In genomic region chr1:77906624-77907023, GRCh38 we compare ENCODE assay signal across 36 cellular contexts.
"Had no signal": no experiment of that assay in that cellular context is flagged by ENCODE, and none has a peak within 500 bp of the region (broad histone marks: within the 10 kb centered on the region; RNA-seq: fewer than 3 reads in every experiment).

No MANE protein-coding gene starts in this region.

- H3K27ac Mint-ChIP-seq: activated CD4-positive, alpha-beta memory T cell treated with anti-CD3 and anti-CD28 coated beads for 36 hours; activated CD4-positive, alpha-beta T cell treated with anti-CD3 and anti-CD28 coated beads for 36 hours; activated CD4-positive, alpha-beta T cell treated with anti-CD3 and anti-CD28 coated beads, Interleukin-2, amount 10 ng/mL, durations not matched to agents 24 days and 14 days; activated CD8-positive, alpha-beta memory T cell treated with anti-CD3 and anti-CD28 coated beads, Interleukin-2, amount 10 ng/mL, durations not matched to agents 7 days and 5 days; activated CD8-positive, alpha-beta T cell treated with anti-CD3 and anti-CD28 coated beads, Interleukin-2, amount 10 ng/mL, durations not matched to agents 7 days and 5 days; activated naive CD4-positive, alpha-beta T cell treated with anti-CD3 and anti-CD28 coated beads for 36 hours; activated naive CD4-positive, alpha-beta T cell treated with anti-CD3 and anti-CD28 coated beads, Interleukin-2, amount 50 U/mL, for 24 hours; activated naive CD8-positive, alpha-beta T cell treated with anti-CD3 and anti-CD28 coated beads, Interleukin-2, amount 10 ng/mL, durations not matched to agents 7 days and 5 days; activated T-helper 1 cell treated with anti-CD3 and anti-CD28 coated beads, Interleukin-12 subunit alpha, Interleukin-12 subunit beta, Interleukin-2, Interleukin-4 antibody, amounts not matched to agents 30 ng/mL and 10 ng/mL and 1 ng/mL, durations not matched to agents 14 hours and 24 hours and 36 hours; activated T-helper 2 cell treated with anti-CD3 and anti-CD28 coated beads, Interferon-gamma antibody, Interleukin-2, Interleukin-4, amounts not matched to agents 10 μg/mL and 5 μg/mL and 100 μg/mL, durations not matched to agents 14 hours and 24 hours and 36 hours; brain; dendritic cell treated with granulocyte-macrophage colony-stimulating factor and Interleukin-4, amounts not matched to agents 40 ng/mL and 50 ng/mL, for 4 days; endodermal cell; T-helper 17 cell; T-helper 2 cell treated with Interferon-gamma antibody and Interleukin-4, amounts not matched to agents 5 μg/mL and 100 μg/mL, for 36 hours had no signal

- H3K27ac ChIP-seq: ascending aorta, breast epithelium, coronary artery, dorsolateral prefrontal cortex, WERI-Rb-1 had no signal

- H3K9me3 Mint-ChIP-seq: activated CD4-positive, alpha-beta memory T cell treated with anti-CD3 and anti-CD28 coated beads for 36 hours; activated CD4-positive, alpha-beta T cell treated with anti-CD3 and anti-CD28 coated beads, Interleukin-2, amount 10 ng/mL, durations not matched to agents 24 days and 14 days; activated naive CD4-positive, alpha-beta T cell treated with anti-CD3 and anti-CD28 coated beads for 36 hours; activated naive CD4-positive, alpha-beta T cell treated with anti-CD3 and anti-CD28 coated beads, Interleukin-2, amount 50 U/mL, for 24 hours; activated naive CD8-positive, alpha-beta T cell treated with anti-CD3 and anti-CD28 coated beads, Interleukin-2, amount 10 ng/mL, durations not matched to agents 7 days and 5 days; activated T-helper 1 cell treated with anti-CD3 and anti-CD28 coated beads, Interleukin-12 subunit alpha, Interleukin-12 subunit beta, Interleukin-2, Interleukin-4 antibody, amounts not matched to agents 30 ng/mL and 10 ng/mL and 1 ng/mL, durations not matched to agents 14 hours and 24 hours and 36 hours; activated T-helper 2 cell treated with anti-CD3 and anti-CD28 coated beads, Interferon-gamma antibody, Interleukin-2, Interleukin-4, amounts not matched to agents 10 μg/mL and 5 μg/mL and 100 μg/mL, durations not matched to agents 14 hours and 24 hours and 36 hours; brain; dendritic cell treated with granulocyte-macrophage colony-stimulating factor and Interleukin-4, amounts not matched to agents 40 ng/mL and 50 ng/mL, for 4 days; endodermal cell; T-helper 2 cell treated with Interferon-gamma antibody and Interleukin-4, amounts not matched to agents 5 μg/mL and 100 μg/mL, for 36 hours had no signal

- H3K36me3 Mint-ChIP-seq: activated CD4-positive, alpha-beta memory T cell treated with anti-CD3 and anti-CD28 coated beads for 36 hours; activated CD8-positive, alpha-beta memory T cell treated with anti-CD3 and anti-CD28 coated beads, Interleukin-2, amount 10 ng/mL, durations not matched to agents 7 days and 5 days; activated naive CD4-positive, alpha-beta T cell treated with anti-CD3 and anti-CD28 coated beads, Interleukin-2, amount 50 U/mL, for 24 hours; activated naive CD8-positive, alpha-beta T cell treated with anti-CD3 and anti-CD28 coated beads, Interleukin-2, amount 10 ng/mL, durations not matched to agents 7 days and 5 days; brain had no signal

- DNase-seq: activated CD4-positive, alpha-beta memory T cell treated with anti-CD3 and anti-CD28 coated beads for 36 hours; activated CD4-positive, alpha-beta T cell treated with anti-CD3 and anti-CD28 coated beads for 36 hours; activated CD4-positive, alpha-beta T cell treated with anti-CD3 and anti-CD28 coated beads, Interleukin-2, amount 10 ng/mL, durations not matched to agents 24 days and 14 days; activated CD4-positive, CD25-positive, alpha-beta regulatory T cell; activated CD4-positive, CD25-positive, alpha-beta regulatory T cell treated with anti-CD3 and anti-CD28 coated beads, Interleukin-2, amount 50 U/mL, for 72 hours; activated CD8-positive, alpha-beta memory T cell treated with anti-CD3 and anti-CD28 coated beads, Interleukin-2, amount 10 ng/mL, durations not matched to agents 7 days and 5 days; activated CD8-positive, alpha-beta memory T cell treated with anti-CD3 and anti-CD28 coated beads, Interleukin-2, amount 50 U/mL, for 4 hours; activated CD8-positive, alpha-beta T cell treated with anti-CD3 and anti-CD28 coated beads, Interleukin-2, amount 10 ng/mL, durations not matched to agents 7 days and 5 days; activated effector memory CD4-positive, alpha-beta T cell treated with anti-CD3 and anti-CD28 coated beads, Interleukin-2, amount 50 U/mL, for 16 hours; activated naive CD4-positive, alpha-beta T cell treated with anti-CD3 and anti-CD28 coated beads for 36 hours; activated naive CD8-positive, alpha-beta T cell treated with anti-CD3 and anti-CD28 coated beads, Interleukin-2, amount 10 ng/mL, durations not matched to agents 7 days and 5 days; activated T-cell treated with anti-CD3 and anti-CD28 coated beads, Interleukin-2, amount 50 U/mL, for 1 hour; activated T-cell treated with anti-CD3 and anti-CD28 coated beads, Interleukin-2, amount 50 U/mL, for 48 hours; central memory CD4-positive, alpha-beta T cell; cerebellar nuclear complex; dorsolateral prefrontal cortex; effector memory CD4-positive, alpha-beta T cell; endodermal cell; foreskin fibroblast; glutamatergic neuron; heart left ventricle; T-helper 1 cell; T-helper 17 cell; T1000; WERI-Rb-1 had no signal

- H3K4me3 ChIP-seq: ascending aorta, breast epithelium, cardiac muscle cell, coronary artery, dorsolateral prefrontal cortex, heart left ventricle had no signal

- H3K36me3 ChIP-seq: breast epithelium, WERI-Rb-1 had no signal

- H3K9me3 ChIP-seq: ascending aorta, breast epithelium, heart left ventricle had no signal

- H3K27me3 ChIP-seq: ascending aorta, breast epithelium, cardiac muscle cell, dorsolateral prefrontal cortex, heart left ventricle had no signal

- H3K4me1 ChIP-seq: breast epithelium had no signal

- ATAC-seq: activated CD4-positive, alpha-beta T cell treated with anti-CD3 and anti-CD28 coated beads for 36 hours; activated CD8-positive, alpha-beta memory T cell treated with anti-CD3 and anti-CD28 coated beads, Interleukin-2, amount 10 ng/mL, durations not matched to agents 7 days and 5 days; activated CD8-positive, alpha-beta T cell treated with anti-CD3 and anti-CD28 coated beads, Interleukin-2, amount 10 ng/mL, durations not matched to agents 7 days and 5 days; esophagus mucosa; T-helper 17 cell had no signal
